1 cellular context compared by ENCODE assay signal in the genomic region with DNA sequence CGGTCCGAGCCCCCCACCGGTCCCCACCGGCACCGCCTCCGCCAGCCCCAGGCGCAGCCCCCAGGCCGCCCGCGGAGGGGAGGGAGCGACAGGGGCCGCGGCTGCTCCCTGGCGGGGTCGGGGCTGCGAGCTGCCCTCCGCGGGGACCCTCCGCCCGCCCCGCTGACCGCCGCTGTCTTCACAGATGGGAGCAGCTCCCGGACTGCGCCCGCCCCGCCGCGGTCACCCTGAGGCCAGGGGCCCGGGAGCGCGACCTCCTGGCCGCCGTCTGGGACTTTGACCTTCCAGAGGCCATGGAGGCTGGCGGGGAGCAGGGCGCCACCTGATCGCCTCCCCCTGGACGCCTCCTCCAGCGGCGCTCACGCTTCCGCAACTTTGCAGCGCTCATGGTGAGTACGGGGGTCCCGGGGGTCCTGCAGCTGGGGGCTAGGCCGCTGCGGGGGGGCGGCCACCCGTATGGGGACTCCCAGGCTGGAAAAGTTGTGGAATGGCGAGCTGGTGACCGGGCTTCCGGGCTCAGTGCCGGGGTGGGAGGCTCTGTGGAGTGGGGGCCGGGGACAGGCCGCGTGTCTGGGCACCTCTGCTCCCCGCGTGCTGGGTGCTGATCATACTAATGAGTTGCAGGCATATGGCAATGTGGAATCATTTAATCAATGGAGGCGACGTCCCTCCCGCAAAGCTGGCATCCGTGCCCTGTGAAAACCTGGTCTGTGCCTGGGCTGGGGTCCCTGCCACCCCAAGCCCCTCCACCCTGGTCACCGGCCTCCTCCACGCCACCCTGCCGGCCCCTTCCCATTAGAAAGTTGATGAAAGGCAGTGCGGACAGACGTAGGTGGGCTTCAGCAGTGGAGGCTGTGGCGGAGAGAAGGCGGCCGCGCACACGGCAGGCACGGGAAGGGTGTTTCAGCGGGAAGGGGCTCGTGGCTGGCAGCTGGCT.
TF ChIP-seq lines count a peak whose summit lies in the region.

No MANE protein-coding gene starts in this region.

TF ChIP-seq in HepG2, 621 proteins besides CTCF, POLR2A, EP300 and RAD21 (continued from another document and continues in another):
- no peak for TF ChIP-seq ZIK1 (CRISPR knock-in tag; IDR thresholded peaks at IDR 0.05; ENCODE audit: borderline replicate concordance, low read depth)
- TF ChIP-seq GZF1 (CRISPR knock-in tag; IDR thresholded peaks at IDR 0.05), result no peak
- TF ChIP-seq ZNF33A (CRISPR knock-in tag; IDR thresholded peaks at IDR 0.05; ENCODE audit: borderline replicate concordance), result no peak
- TF ChIP-seq FOSL1 (CRISPR knock-in tag; IDR thresholded peaks at IDR 0.05; ENCODE audit: borderline replicate concordance), result no peak
- no peak for TF ChIP-seq EED (CRISPR knock-in tag; IDR thresholded peaks at IDR 0.05)
- no peak for TF ChIP-seq ZNF576 (CRISPR knock-in tag; IDR thresholded peaks at IDR 0.05)
- TF ChIP-seq AHR (CRISPR knock-in tag; IDR thresholded peaks at IDR 0.05), result no peak
- no peak for TF ChIP-seq CHD4 (IDR thresholded peaks at IDR 0.05; ENCODE audit: borderline replicate concordance, low read length)
- no peak for TF ChIP-seq ZNF414 (CRISPR knock-in tag; IDR thresholded peaks at IDR 0.05)
- TF ChIP-seq PBX3 (CRISPR knock-in tag; IDR thresholded peaks at IDR 0.05; ENCODE audit: borderline replicate concordance), result no peak
- no peak for TF ChIP-seq FOXK1 (CRISPR knock-in tag; IDR thresholded peaks at IDR 0.05; ENCODE audit: borderline replicate concordance, low read depth)
- no peak for TF ChIP-seq TBL1XR1 (IDR thresholded peaks at IDR 0.05; ENCODE audit: borderline replicate concordance, low read length, partially characterized antibody)
- TF ChIP-seq SNAPC2 (CRISPR knock-in tag; IDR thresholded peaks at IDR 0.05), result no peak
- TF ChIP-seq, protein P1, sequence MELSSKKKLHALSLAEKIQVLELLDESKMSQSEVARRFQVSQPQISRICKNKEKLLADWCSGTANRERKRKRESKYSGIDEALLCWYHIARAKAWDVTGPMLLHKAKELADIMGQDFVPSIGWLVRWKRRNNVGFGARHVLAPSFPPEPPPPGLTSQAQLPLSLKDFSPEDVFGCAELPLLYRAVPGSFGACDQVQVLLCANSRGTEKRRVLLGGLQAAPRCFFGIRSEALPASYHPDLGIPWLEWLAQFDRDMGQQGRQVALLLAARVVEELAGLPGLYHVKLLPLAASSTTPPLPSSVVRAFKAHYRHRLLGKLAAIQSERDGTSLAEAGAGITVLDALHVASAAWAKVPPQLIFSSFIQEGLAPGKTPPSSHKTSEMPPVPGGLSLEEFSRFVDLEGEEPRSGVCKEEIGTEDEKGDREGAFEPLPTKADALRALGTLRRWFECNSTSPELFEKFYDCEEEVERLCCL (CRISPR knock-in tag; IDR thresholded peaks at IDR 0.05; ENCODE audit: borderline replicate concordance), result no peak
- no peak for TF ChIP-seq ZNF691 (CRISPR knock-in tag; IDR thresholded peaks at IDR 0.05; ENCODE audit: borderline replicate concordance, low read depth)
- peak; percentile 56; the same call in 1 of the 2 replicates for TF ChIP-seq HOXA3 (CRISPR knock-in tag; IDR thresholded peaks at IDR 0.05)
- no peak for TF ChIP-seq PBX2 (CRISPR knock-in tag; IDR thresholded peaks at IDR 0.05)
- no peak for TF ChIP-seq ZSCAN21 (CRISPR knock-in tag; IDR thresholded peaks at IDR 0.05; ENCODE audit: borderline replicate concordance)
- no peak for TF ChIP-seq DRAP1 (CRISPR knock-in tag; IDR thresholded peaks at IDR 0.05)
- TF ChIP-seq KDM1A (CRISPR knock-in tag; IDR thresholded peaks at IDR 0.05), result no peak
- peak; percentile 42 for TF ChIP-seq ZNF687 (CRISPR knock-in tag; IDR thresholded peaks at IDR 0.05)
- no peak for TF ChIP-seq CEBPG (CRISPR knock-in tag; IDR thresholded peaks at IDR 0.05)
- no peak for TF ChIP-seq MTA3 (CRISPR knock-in tag; IDR thresholded peaks at IDR 0.05)
- TF ChIP-seq ZNF7 (CRISPR knock-in tag; IDR thresholded peaks at IDR 0.05), result no peak
- TF ChIP-seq THYN1 (CRISPR knock-in tag; IDR thresholded peaks at IDR 0.05; ENCODE audit: borderline replicate concordance, low read depth), result no peak
- no peak for TF ChIP-seq SRY (CRISPR knock-in tag; IDR thresholded peaks at IDR 0.05)
- no peak for TF ChIP-seq NCOA1 (CRISPR knock-in tag; IDR thresholded peaks at IDR 0.05)
- peak; percentile 78 for TF ChIP-seq ETV5 (CRISPR knock-in tag; IDR thresholded peaks at IDR 0.05; ENCODE audit: borderline replicate concordance)
- TF ChIP-seq ZBTB34 (CRISPR knock-in tag; IDR thresholded peaks at IDR 0.05), result no peak
- TF ChIP-seq FOXO1 (CRISPR knock-in tag; IDR thresholded peaks at IDR 0.05), result no peak
- no peak for TF ChIP-seq FLYWCH1 (CRISPR knock-in tag; IDR thresholded peaks at IDR 0.05)
- TF ChIP-seq, protein P2, sequence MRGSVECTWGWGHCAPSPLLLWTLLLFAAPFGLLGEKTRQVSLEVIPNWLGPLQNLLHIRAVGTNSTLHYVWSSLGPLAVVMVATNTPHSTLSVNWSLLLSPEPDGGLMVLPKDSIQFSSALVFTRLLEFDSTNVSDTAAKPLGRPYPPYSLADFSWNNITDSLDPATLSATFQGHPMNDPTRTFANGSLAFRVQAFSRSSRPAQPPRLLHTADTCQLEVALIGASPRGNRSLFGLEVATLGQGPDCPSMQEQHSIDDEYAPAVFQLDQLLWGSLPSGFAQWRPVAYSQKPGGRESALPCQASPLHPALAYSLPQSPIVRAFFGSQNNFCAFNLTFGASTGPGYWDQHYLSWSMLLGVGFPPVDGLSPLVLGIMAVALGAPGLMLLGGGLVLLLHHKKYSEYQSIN (CRISPR knock-in tag; IDR thresholded peaks at IDR 0.05; ENCODE audit: borderline replicate concordance), result no peak
- no peak for TF ChIP-seq ZSCAN29 (CRISPR knock-in tag; conservative IDR thresholded peaks at IDR 0.05)
- TF ChIP-seq ZNF83 (CRISPR knock-in tag; IDR thresholded peaks at IDR 0.05; ENCODE audit: borderline replicate concordance), result no peak
